ENCODE assay signal across 28 cellular contexts in the genomic region with DNA sequence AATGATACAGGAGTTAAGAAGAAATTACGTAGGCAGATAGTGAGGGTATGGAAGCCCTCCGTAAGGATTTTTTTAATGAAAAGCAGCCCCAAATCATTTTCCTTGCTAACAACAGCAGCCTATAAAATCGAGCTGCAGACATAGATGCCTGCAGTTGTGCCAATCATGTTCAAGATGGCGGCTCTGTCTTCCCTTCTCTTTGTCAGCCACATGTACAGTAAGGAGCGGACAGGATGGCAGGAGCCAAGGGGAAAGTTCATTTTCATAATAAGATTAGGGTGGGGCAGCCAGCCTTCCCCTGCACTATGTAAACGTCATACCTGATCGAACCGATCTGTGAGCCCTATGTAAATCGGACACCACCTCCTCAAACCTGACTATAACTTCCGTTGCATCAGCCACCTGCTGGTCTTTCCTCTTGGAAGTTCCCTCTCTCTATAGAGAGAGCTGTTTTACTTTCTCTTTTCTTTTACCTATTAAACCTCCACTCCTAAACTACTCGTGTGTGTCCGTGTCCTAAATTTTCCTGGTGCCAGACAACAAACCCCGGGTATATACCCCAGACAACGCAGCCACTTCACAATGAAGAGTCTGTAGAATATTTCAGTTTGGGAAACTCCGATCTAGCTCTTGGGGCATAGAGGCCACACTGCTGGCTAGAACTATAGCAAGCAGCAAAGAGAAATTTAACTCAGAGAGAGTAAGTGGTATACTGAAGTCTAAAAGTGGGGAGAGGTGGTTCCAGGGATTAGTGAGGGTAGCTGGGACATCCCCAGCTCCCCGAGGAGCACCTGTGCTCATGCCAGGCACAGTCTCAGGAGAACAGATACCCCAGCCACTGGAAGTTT. TPM values are rescaled to one million over a fixed set of nuclear protein-coding genes. Genes with fewer than 3 reads are reported as not detected.
"Had no signal": no experiment of that assay in that cellular context is flagged by ENCODE, and none has a peak within 500 bp of the region (broad histone marks: within the 10 kb centered on the region; RNA-seq: fewer than 3 reads in every experiment).

No MANE protein-coding gene starts in this region.

- H3K27ac ChIP-seq: dorsolateral prefrontal cortex, epithelial cell of prostate, lower lobe of right lung, psoas muscle, skin epidermis, tibial nerve, uterus had no signal

- DNase-seq: activated CD4-positive, alpha-beta T cell treated with anti-CD3 and anti-CD28 coated beads for 48 hours; activated CD4-positive, CD25-positive, alpha-beta regulatory T cell; activated CD8-positive, alpha-beta memory T cell treated with anti-CD3 and anti-CD28 coated beads, Interleukin-2, amount 50 U/mL, for 4 hours; activated CD8-positive, alpha-beta T cell treated with anti-CD3 and anti-CD28 coated beads, Interleukin-2, amount 10 ng/mL, durations not matched to agents 7 days and 5 days; activated naive CD4-positive, alpha-beta T cell treated with anti-CD3 and anti-CD28 coated beads for 36 hours; activated T-cell treated with anti-CD3 and anti-CD28 coated beads, Interleukin-2, amount 50 U/mL, for 4 hours; anterior cingulate cortex; caudate nucleus; dorsolateral prefrontal cortex; endodermal cell; foreskin fibroblast; glutamatergic neuron; hippocampal formation; islet precursor cell; lower lobe of right lung; naive thymus-derived CD8-positive, alpha-beta T cell; psoas muscle; right cardiac atrium; stimulated activated naive CD8-positive, alpha-beta T cell treated with anti-CD3 and anti-CD28 coated beads, Interleukin-15, Interleukin-2, amounts not matched to agents 100 U/mL and 50 U/mL, for 24 hours; substantia nigra; uterus had no signal

- H3K27me3 ChIP-seq: dorsolateral prefrontal cortex, tibial nerve, uterus had no signal

- H3K27ac Mint-ChIP-seq: activated CD8-positive, alpha-beta T cell treated with anti-CD3 and anti-CD28 coated beads, Interleukin-2, amount 10 ng/mL, durations not matched to agents 7 days and 5 days; activated naive CD4-positive, alpha-beta T cell treated with anti-CD3 and anti-CD28 coated beads for 36 hours; brain; endodermal cell; naive thymus-derived CD8-positive, alpha-beta T cell had no signal

- H3K4me1 ChIP-seq: lower lobe of right lung, psoas muscle, tibial nerve, uterus had no signal

- H3K4me3 ChIP-seq: dorsolateral prefrontal cortex, lower lobe of right lung, psoas muscle, skin epidermis, tibial nerve, uterus had no signal

- ATAC-seq: activated CD8-positive, alpha-beta T cell treated with anti-CD3 and anti-CD28 coated beads, Interleukin-2, amount 10 ng/mL, durations not matched to agents 7 days and 5 days; activated T-cell treated with anti-CD3 and anti-CD28 coated beads, Interleukin-2, amount 50 U/mL, for 4 hours; lower lobe of right lung; naive thymus-derived CD8-positive, alpha-beta T cell; psoas muscle; right cardiac atrium; stimulated activated naive CD8-positive, alpha-beta T cell treated with anti-CD3 and anti-CD28 coated beads, Interleukin-15, Interleukin-2, amounts not matched to agents 100 U/mL and 50 U/mL, for 24 hours had no signal

- H3K4me1 Mint-ChIP-seq: naive thymus-derived CD8-positive, alpha-beta T cell had no signal

- H3K36me3 ChIP-seq: lower lobe of right lung, tibial nerve, uterus had no signal

- H3K36me3 Mint-ChIP-seq: brain; naive thymus-derived CD8-positive, alpha-beta T cell had no signal

- H3K4me3 Mint-ChIP-seq: activated CD8-positive, alpha-beta T cell treated with anti-CD3 and anti-CD28 coated beads, Interleukin-2, amount 10 ng/mL, durations not matched to agents 7 days and 5 days; activated naive CD4-positive, alpha-beta T cell treated with anti-CD3 and anti-CD28 coated beads for 36 hours; activated T-cell treated with anti-CD3 and anti-CD28 coated beads, Interleukin-2, amount 50 U/mL, for 4 hours; brain; endodermal cell; naive thymus-derived CD8-positive, alpha-beta T cell had no signal

- FAIRE-seq: colon had no signal

- H3K9me3 ChIP-seq: lower lobe of right lung, psoas muscle, uterus had no signal

RNA-seq across cellular contexts. Expression of a gene that starts 20.8 kb away (rescaled TPM):
- total RNA-seq: activated CD8-positive, alpha-beta T cell treated with anti-CD3 and anti-CD28 coated beads, Interleukin-2, amount 10 ng/mL, durations not matched to agents 7 days and 5 days; activated naive CD4-positive, alpha-beta T cell treated with anti-CD3 and anti-CD28 coated beads for 36 hours; activated T-cell treated with anti-CD3 and anti-CD28 coated beads, Interleukin-2, amount 50 U/mL, for 4 hours; lower lobe of right lung; mesenteric fat pad; naive thymus-derived CD8-positive, alpha-beta T cell; osteocyte; right cardiac atrium; tibial nerve had no signal
- polyA plus RNA-seq: naive thymus-derived CD8-positive, alpha-beta T cell; right cardiac atrium had no signal
